Comparison of ENCODE assay signal across 1 cellular context in the genomic region with DNA sequence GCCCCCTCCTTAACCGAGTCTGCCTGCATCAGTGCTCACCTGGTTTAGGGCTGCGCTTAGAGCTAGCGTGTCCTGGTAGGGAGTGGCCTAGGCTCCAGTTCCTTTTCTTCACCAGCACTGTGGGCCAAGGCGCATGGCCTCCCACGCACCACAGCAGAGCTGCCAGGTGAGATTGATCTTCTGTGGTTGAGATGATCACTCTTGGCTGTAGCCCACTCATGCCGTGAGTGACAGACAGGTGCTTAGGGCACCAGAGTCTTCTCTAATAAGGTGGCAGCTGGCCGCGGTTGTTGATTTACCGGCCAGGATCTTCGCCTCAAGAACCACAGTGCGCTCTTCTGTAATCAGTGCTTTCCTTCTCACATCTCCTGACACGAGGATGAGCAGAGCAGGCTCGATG.
TF ChIP-seq lines count a peak whose summit lies in the region.

No MANE protein-coding gene starts in this region.

TF ChIP-seq in H1, 55 proteins besides CTCF, POLR2A, EP300 and RAD21 (continued from another document):
- TF ChIP-seq CTBP2 (IDR thresholded peaks at IDR 0.05; ENCODE audit: borderline replicate concordance, insufficient read depth, insufficient read length, low read length) (no peak), FOSL1 (IDR thresholded peaks at IDR 0.05; ENCODE audit: insufficient read depth, low read depth, low read length) (no peak), POU5F1 (IDR thresholded peaks at IDR 0.05; ENCODE audit: low read depth, low read length) (no peak), HDAC2 (IDR thresholded peaks at IDR 0.05; ENCODE audit: borderline replicate concordance in 1 of 2, low read depth in 2 of 2, low read length in 2 of 2) (no peak)
TF ChIP-seq in H1: peak in this region for 0.
